ENCODE assay signal across 1 cellular context in the genomic region with DNA sequence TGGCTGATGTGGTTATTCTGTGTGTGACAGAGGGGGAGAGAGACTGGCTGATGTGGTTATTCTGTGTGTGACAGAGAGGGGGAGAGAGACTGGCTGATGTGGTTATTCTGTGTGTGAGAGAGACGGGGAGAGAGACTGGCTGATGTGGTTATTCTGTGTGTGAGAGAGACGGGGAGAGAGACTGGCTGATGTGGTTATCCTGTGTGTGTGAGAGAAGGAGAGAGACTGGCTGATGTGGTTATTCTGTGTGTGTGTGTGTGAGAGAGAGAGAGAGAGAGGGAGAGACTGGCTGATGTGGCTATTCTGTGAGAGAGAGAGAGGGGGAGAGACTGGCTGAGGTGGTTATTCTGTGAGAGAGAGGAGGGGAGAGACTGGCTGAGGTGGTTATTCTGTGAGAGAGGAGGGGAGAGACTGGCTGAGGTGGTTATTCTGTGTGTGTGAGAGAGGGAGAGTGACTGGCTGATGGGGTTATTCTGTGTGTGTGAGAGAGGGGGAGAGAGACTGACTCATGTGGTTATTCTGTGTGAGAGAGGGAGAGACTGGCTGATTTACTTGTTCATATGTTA.
TF ChIP-seq lines count a peak whose summit lies in the region.

No MANE protein-coding gene starts in this region.

TF ChIP-seq in neural cell, 6 proteins besides CTCF, POLR2A, EP300 and RAD21:
- peak; percentile 51 for TF ChIP-seq POLR2AphosphoS5 (IDR thresholded peaks at IDR 0.05)
TF ChIP-seq in neural cell: peak in this region for 1; not testable (repeated sequence) for 5.
